Comparison of ENCODE assay signal across 19 cellular contexts in genomic region chr3:58340594-58341244, GRCh38. TPM values are rescaled to one million over a fixed set of nuclear protein-coding genes. Genes with fewer than 3 reads are reported as not detected.
DNase-seq lines count a peak whose midpoint lies in the region; ATAC-seq and TF ChIP-seq lines count a peak whose summit lies in the region.
"Had no signal": no experiment of that assay in that cellular context is flagged by ENCODE, and none has a peak within 500 bp of the region (broad histone marks: within the 10 kb centered on the region; RNA-seq: fewer than 3 reads in every experiment).

No MANE protein-coding gene starts in this region.

- peaks cover 41% of the 10 kb centered on the region for H3K36me3 Mint-ChIP-seq in activated CD8-positive, alpha-beta memory T cell treated with anti-CD3 and anti-CD28 coated beads, Interleukin-2, amount 10 ng/mL, durations not matched to agents 7 days and 5 days
- peaks cover 23% of the 10 kb centered on the region for H3K36me3 Mint-ChIP-seq in activated naive CD8-positive, alpha-beta T cell treated with anti-CD3 and anti-CD28 coated beads, Interleukin-2, amount 50 U/mL, for 24 hours (ENCODE audit: low read depth)
- H3K36me3 Mint-ChIP-seq: neural progenitor cell had no signal

- no peak overlapping the region for H3K4me3 Mint-ChIP-seq in activated CD8-positive, alpha-beta memory T cell treated with anti-CD3 and anti-CD28 coated beads, Interleukin-2, amount 10 ng/mL, durations not matched to agents 7 days and 5 days
- no peak overlapping the region for H3K4me3 Mint-ChIP-seq in activated naive CD8-positive, alpha-beta T cell treated with anti-CD3 and anti-CD28 coated beads, Interleukin-2, amount 50 U/mL, for 24 hours
- H3K4me3 Mint-ChIP-seq: activated T-helper 1 cell treated with anti-CD3 and anti-CD28 coated beads, Interleukin-12 subunit alpha, Interleukin-12 subunit beta, Interleukin-2, Interleukin-4 antibody, amounts not matched to agents 30 ng/mL and 10 ng/mL and 1 ng/mL, durations not matched to agents 14 hours and 24 hours and 36 hours; brain; neural progenitor cell had no signal

- CTCF ChIA-PET in activated CD8-positive, alpha-beta memory T cell treated with anti-CD3 and anti-CD28 coated beads, Interleukin-2, amount 10 ng/mL, durations not matched to agents 7 days and 5 days (lab: Charles Lee): interaction anchor here (0.7 to 1.8 kb wide), 3 partner anchors 9 to 151 kb away, joined by 3 to 4 read pairs (median 4); partner anchors contain the start of genes HTD2, KCTD6 and RPP14

- no peaks in the 10 kb centered on the region for H3K9me2 ChIP-seq in Loucy (replicated peaks; ENCODE audit: low read depth, low read length)

- H3F3A ChIP-seq in Loucy (ENCODE audit: low read depth): no peaks in the 10 kb centered on the region

- peaks cover 29% of the 10 kb centered on the region for H3K4me1 Mint-ChIP-seq in activated CD8-positive, alpha-beta memory T cell treated with anti-CD3 and anti-CD28 coated beads, Interleukin-2, amount 10 ng/mL, durations not matched to agents 7 days and 5 days
- H3K4me1 Mint-ChIP-seq in activated naive CD8-positive, alpha-beta T cell treated with anti-CD3 and anti-CD28 coated beads, Interleukin-2, amount 50 U/mL, for 24 hours: peaks cover 23% of the 10 kb centered on the region
- H3K4me1 Mint-ChIP-seq: neural progenitor cell had no signal

- peaks cover 83% of the 10 kb centered on the region for H3K79me2 ChIP-seq in Loucy (ENCODE audit: insufficient read depth, low read length)

- peak overlapping the region; percentile 16 for H3K4me2 ChIP-seq in Loucy (ENCODE audit: low read depth, low read length, poor library complexity, severe bottlenecking)
- H3K4me2 ChIP-seq: neural progenitor cell had no signal

- no peak for ATAC-seq in activated CD8-positive, alpha-beta memory T cell treated with anti-CD3 and anti-CD28 coated beads, Interleukin-2, amount 10 ng/mL, durations not matched to agents 7 days and 5 days
- ATAC-seq in activated naive CD8-positive, alpha-beta T cell treated with anti-CD3 and anti-CD28 coated beads, Interleukin-2, amount 50 U/mL, for 24 hours: no peak
- no peak for ATAC-seq in HG03280 (IDR thresholded peaks at IDR 0.05; ENCODE audit: unreplicated experiment)
- ATAC-seq: heart right ventricle had no signal

- H3K9ac ChIP-seq in Loucy (ENCODE audit: low read depth, low read length, poor library complexity, severe bottlenecking): peak overlapping the region; percentile 37
- H3K9ac ChIP-seq: neural progenitor cell had no signal

- H3K4me3 ChIP-seq in Loucy (ENCODE audit: low read length, poor library complexity, severe bottlenecking): peak overlapping the region; percentile 6
- H3K4me3 ChIP-seq: heart right ventricle, left ventricle myocardium inferior, neural progenitor cell, SK-N-MC had no signal

- no peak overlapping the region for H2AFZ ChIP-seq in Loucy (ENCODE audit: low read length)
- H2AFZ ChIP-seq: neural progenitor cell had no signal

- H4K20me1 ChIP-seq in Loucy (ENCODE audit: insufficient read depth, low read length, poor library complexity, severe bottlenecking): peaks cover 6% of the 10 kb centered on the region

- H3K36me3 ChIP-seq in Loucy (ENCODE audit: insufficient read depth, low read length): no peaks in the 10 kb centered on the region
- H3K36me3 ChIP-seq: neural progenitor cell had no signal

- peak overlapping the region; percentile 56 for H3K27ac Mint-ChIP-seq in activated CD8-positive, alpha-beta memory T cell treated with anti-CD3 and anti-CD28 coated beads, Interleukin-2, amount 10 ng/mL, durations not matched to agents 7 days and 5 days
- H3K27ac Mint-ChIP-seq in activated naive CD8-positive, alpha-beta T cell treated with anti-CD3 and anti-CD28 coated beads, Interleukin-2, amount 50 U/mL, for 24 hours: peak overlapping the region; percentile 42
- H3K27ac Mint-ChIP-seq: activated T-helper 1 cell treated with anti-CD3 and anti-CD28 coated beads, Interleukin-12 subunit alpha, Interleukin-12 subunit beta, Interleukin-2, Interleukin-4 antibody, amounts not matched to agents 30 ng/mL and 10 ng/mL and 1 ng/mL, durations not matched to agents 14 hours and 24 hours and 36 hours; brain; neural progenitor cell had no signal

- DNase-seq in activated CD8-positive, alpha-beta memory T cell treated with anti-CD3 and anti-CD28 coated beads, Interleukin-2, amount 10 ng/mL, durations not matched to agents 7 days and 5 days: no peak
- no peak for DNase-seq in activated CD8-positive, alpha-beta memory T cell treated with anti-CD3 and anti-CD28 coated beads, Interleukin-2, amount 50 U/mL, for 48 hours
- DNase-seq in activated naive CD8-positive, alpha-beta T cell treated with anti-CD3 and anti-CD28 coated beads, Interleukin-2, amount 50 U/mL, for 24 hours: no peak
- no peak for DNase-seq in LoVo (ENCODE audit: low spot score)
- DNase-seq in NCI-H1930 (lab: John Stamatoyannopoulos, UW): no peak
- no peak for DNase-seq in NCI-H748 (lab: John Stamatoyannopoulos, UW; ENCODE audit: unreplicated experiment)
- DNase-seq: cortex of kidney; DMS79; heart right ventricle; left ventricle myocardium inferior; NCI-H187 treated with DMSO at 0.1 percent for 48 hours; NCI-H345; stimulated activated CD8-positive, alpha-beta memory T cell treated with anti-CD3 and anti-CD28 coated beads, Interleukin-4, amount 100 ng/mL, for 48 hours had no signal

- no peaks in the 10 kb centered on the region for H3K9me3 ChIP-seq in Loucy (ENCODE audit: insufficient read depth, low read depth, low read length)
- H3K9me3 ChIP-seq: heart right ventricle, left ventricle myocardium inferior had no signal

- peaks cover 39% of the 10 kb centered on the region for H3K4me1 ChIP-seq in Loucy (ENCODE audit: insufficient read depth, low read length, poor library complexity, severe bottlenecking)
- H3K4me1 ChIP-seq: neural progenitor cell had no signal

- H3K9me3 Mint-ChIP-seq in activated CD8-positive, alpha-beta memory T cell treated with anti-CD3 and anti-CD28 coated beads, Interleukin-2, amount 10 ng/mL, durations not matched to agents 7 days and 5 days (ENCODE audit: low read depth): no peaks in the 10 kb centered on the region
- H3K9me3 Mint-ChIP-seq in activated naive CD8-positive, alpha-beta T cell treated with anti-CD3 and anti-CD28 coated beads, Interleukin-2, amount 50 U/mL, for 24 hours: no peaks in the 10 kb centered on the region
- H3K9me3 Mint-ChIP-seq: activated T-helper 1 cell treated with anti-CD3 and anti-CD28 coated beads, Interleukin-12 subunit alpha, Interleukin-12 subunit beta, Interleukin-2, Interleukin-4 antibody, amounts not matched to agents 30 ng/mL and 10 ng/mL and 1 ng/mL, durations not matched to agents 14 hours and 24 hours and 36 hours; brain; neural progenitor cell had no signal

- TF ChIP-seq CTCF in Loucy (conservative IDR thresholded peaks at IDR 0.05; ENCODE audit: low read length): no peak

- H3K27me3 ChIP-seq in Loucy (ENCODE audit: insufficient read depth, low read length, poor library complexity, severe bottlenecking): no peaks in the 10 kb centered on the region
- H3K27me3 ChIP-seq: heart right ventricle, neural progenitor cell had no signal

- H3K27me3 Mint-ChIP-seq in activated CD8-positive, alpha-beta memory T cell treated with anti-CD3 and anti-CD28 coated beads, Interleukin-2, amount 10 ng/mL, durations not matched to agents 7 days and 5 days: no peaks in the 10 kb centered on the region
- H3K27me3 Mint-ChIP-seq in activated naive CD8-positive, alpha-beta T cell treated with anti-CD3 and anti-CD28 coated beads, Interleukin-2, amount 50 U/mL, for 24 hours: no peaks in the 10 kb centered on the region
- H3K27me3 Mint-ChIP-seq: brain had no signal

RNA-seq across cellular contexts. Expression of gene PXK, which starts 8.0 kb away (rescaled TPM):
- 10 to 100 TPM; 61.7 to 64.7 TPM for total RNA-seq in activated CD8-positive, alpha-beta memory T cell treated with anti-CD3 and anti-CD28 coated beads, Interleukin-2, amount 10 ng/mL, durations not matched to agents 7 days and 5 days

RNA-seq across cellular contexts. Expression of gene HTD2, which starts 34.4 kb away (rescaled TPM):
- total RNA-seq in activated CD8-positive, alpha-beta memory T cell treated with anti-CD3 and anti-CD28 coated beads, Interleukin-2, amount 10 ng/mL, durations not matched to agents 7 days and 5 days: 1 to 10 TPM; 6.9 to 7.4 TPM

RNA-seq across cellular contexts. Expression of gene RPP14, which starts 34.7 kb away (rescaled TPM):
- 10 to 100 TPM; 12.9 to 16.9 TPM for total RNA-seq in activated CD8-positive, alpha-beta memory T cell treated with anti-CD3 and anti-CD28 coated beads, Interleukin-2, amount 10 ng/mL, durations not matched to agents 7 days and 5 days
